8 cellular contexts compared by ENCODE assay signal in genomic region chr9:94029932-94030317, GRCh38. TPM values are rescaled to one million over a fixed set of nuclear protein-coding genes. Genes with fewer than 3 reads are reported as not detected.
DNase-seq lines count a peak whose midpoint lies in the region; ATAC-seq and TF ChIP-seq lines count a peak whose summit lies in the region.

No MANE protein-coding gene starts in this region.

- in situ Hi-C loops in HAP-1 (cut with MboI; ENCODE audit: low sequenced_read_pairs): no loop called here

- TF ChIP-seq CTCF in WERI-Rb-1 (IDR thresholded peaks at IDR 0.05; ENCODE audit: low read depth, low read length) (no peak), hepatocyte (IDR thresholded peaks at IDR 0.05; ENCODE audit: poor library complexity) (no peak), smooth muscle cell (IDR thresholded peaks at IDR 0.05; ENCODE audit: borderline replicate concordance, insufficient read depth, poor library complexity, severe bottlenecking) (no peak)

- peak overlapping the region; percentile 88 for H3K9ac ChIP-seq in smooth muscle cell (ENCODE audit: low read depth)

- DNase-seq in HAP-1 (ENCODE audit: low spot score in 2 of 2): no peak
- no peak for DNase-seq in WERI-Rb-1
- DNase-seq in hepatocyte (ENCODE audit: low spot score): no peak
- DNase-seq in smooth muscle cell (lab: John Stamatoyannopoulos, UW; ENCODE audit: unreplicated experiment): no peak
- DNase-seq in NCI-H2171 treated with DMSO at 0.1 percent for 48 hours (lab: John Stamatoyannopoulos, UW): no peak
- no peak for DNase-seq in epidermal melanocyte (ENCODE audit: insufficient read length, low spot score)
- no peak for DNase-seq in activated CD4-positive, alpha-beta T cell treated with anti-CD3 and anti-CD28 coated beads for 1 hour

- H4K20me1 ChIP-seq in hepatocyte (ENCODE audit: insufficient read depth, poor library complexity, severe bottlenecking) (no peaks in the 10 kb centered on the region), smooth muscle cell (ENCODE audit: low read depth) (no peaks in the 10 kb centered on the region)

- no peaks in the 10 kb centered on the region for H3K27me3 ChIP-seq in HAP-1 (ENCODE audit: low read depth)
- no peaks in the 10 kb centered on the region for H3K27me3 ChIP-seq in WERI-Rb-1 (ENCODE audit: insufficient read depth, low read depth, severe bottlenecking)
- no peaks in the 10 kb centered on the region for H3K27me3 ChIP-seq in hepatocyte
- no peaks in the 10 kb centered on the region for H3K27me3 ChIP-seq in smooth muscle cell (ENCODE audit: low read depth)

- H3K79me2 ChIP-seq in hepatocyte (peaks cover 8% of the 10 kb centered on the region), smooth muscle cell (ENCODE audit: low read depth) (peaks cover 28% of the 10 kb centered on the region)

- H2AFZ ChIP-seq in hepatocyte: peak overlapping the region; percentile 68
- H2AFZ ChIP-seq in smooth muscle cell (ENCODE audit: low read depth): peak overlapping the region; percentile 95

- peak overlapping the region; percentile 78 for H3K27ac ChIP-seq in WERI-Rb-1
- H3K27ac ChIP-seq in hepatocyte: peak overlapping the region; percentile 84
- H3K27ac ChIP-seq in smooth muscle cell (ENCODE audit: low read depth): peak overlapping the region; percentile 88

- H3K4me2 ChIP-seq in hepatocyte: peak overlapping the region; percentile 82
- peak overlapping the region; percentile 100 for H3K4me2 ChIP-seq in smooth muscle cell

- H3K4me1 ChIP-seq in HAP-1: peaks cover 10% of the 10 kb centered on the region
- H3K4me1 ChIP-seq in hepatocyte (ENCODE audit: insufficient read depth): no peaks in the 10 kb centered on the region
- peaks cover 8% of the 10 kb centered on the region for H3K4me1 ChIP-seq in smooth muscle cell (ENCODE audit: low read depth)

- H3K9me3 ChIP-seq in HAP-1 (peaks cover 5% of the 10 kb centered on the region; the same call in 1 of the 2 replicates), WERI-Rb-1 (ENCODE audit: severe bottlenecking) (peaks cover 10% of the 10 kb centered on the region), hepatocyte (ENCODE audit: low read depth) (no peaks in the 10 kb centered on the region), smooth muscle cell (replicated peaks; ENCODE audit: low read depth) (no peaks in the 10 kb centered on the region)

- H3K4me3 ChIP-seq in HAP-1: peak overlapping the region; percentile 62
- H3K4me3 ChIP-seq in WERI-Rb-1 (ENCODE audit: low read depth, low read length): peak overlapping the region; percentile 73
- peak overlapping the region; percentile 66 for H3K4me3 ChIP-seq in hepatocyte
- H3K4me3 ChIP-seq in smooth muscle cell: peak overlapping the region; percentile 87

- WGBS in hepatocyte (ENCODE audit: low lambda C conversion rate, missing lambda C conversion rate): 32% methylated on average over 6 of the region's 6 CpGs
- WGBS in smooth muscle cell (ENCODE audit: low lambda C conversion rate): 33% methylated on average over 6 of the region's 6 CpGs

- no peak for ATAC-seq in HG03439 (IDR thresholded peaks at IDR 0.05; ENCODE audit: unreplicated experiment)

- H3F3A ChIP-seq in smooth muscle cell (ENCODE audit: low read depth): peaks cover 7% of the 10 kb centered on the region

- no peaks in the 10 kb centered on the region for H3K9me2 ChIP-seq in hepatocyte (replicated peaks; ENCODE audit: insufficient read depth)

- no peaks in the 10 kb centered on the region; the same call in 1 of the 2 replicates for H3K36me3 ChIP-seq in HAP-1 (replicated peaks)
- no peaks in the 10 kb centered on the region for H3K36me3 ChIP-seq in WERI-Rb-1
- H3K36me3 ChIP-seq in hepatocyte (replicated peaks; ENCODE audit: insufficient read depth, low read depth): no peaks in the 10 kb centered on the region
- H3K36me3 ChIP-seq in smooth muscle cell (ENCODE audit: low read depth): no peaks in the 10 kb centered on the region

RNA-seq across cellular contexts. Expression of gene PTPDC1, which starts 54.3 kb away (rescaled TPM):
- total RNA-seq in hepatocyte (7.2 and 7.5 TPM in 2 replicates), smooth muscle cell (19.6 and 20.9 TPM in 2 replicates)
- polyA plus RNA-seq in hepatocyte (2.4 and 5.3 TPM in 2 replicates), smooth muscle cell (7.4 and 11.0 TPM in 2 replicates)
